12 cellular contexts compared by ENCODE assay signal in the genomic region with DNA sequence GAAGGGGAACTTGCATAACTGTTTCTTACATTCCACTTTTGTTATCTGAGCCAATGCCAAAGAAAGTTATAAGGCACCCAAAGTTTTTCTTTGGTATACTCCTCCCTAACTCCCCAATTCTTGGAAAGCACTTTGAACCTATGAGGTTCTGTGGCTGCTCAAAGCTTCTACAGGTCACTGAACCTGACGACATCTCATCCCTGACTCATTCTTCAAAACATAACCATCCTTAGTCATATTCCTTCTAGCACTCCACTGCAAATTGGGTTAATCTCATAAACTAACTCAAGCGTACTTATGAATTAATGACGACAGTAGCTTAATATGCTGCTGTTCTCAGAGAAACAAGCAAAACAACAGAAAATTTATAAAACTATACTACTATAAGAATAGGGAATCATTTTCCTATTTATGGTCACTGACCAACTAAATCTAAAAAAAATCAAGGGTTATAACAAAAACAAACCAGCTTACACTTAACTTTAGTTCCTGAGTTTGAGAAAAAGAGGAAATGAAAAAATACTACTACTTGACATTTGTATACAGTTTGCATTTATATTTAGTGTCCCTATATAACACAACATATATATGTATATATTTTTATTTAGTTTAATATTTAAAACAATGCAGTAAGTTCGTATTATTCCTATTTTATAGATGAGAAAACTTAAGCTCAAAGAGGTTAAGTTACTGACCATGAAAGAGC.
DNase-seq lines count a peak whose midpoint lies in the region; ATAC-seq, FAIRE-seq and TF ChIP-seq lines count a peak whose summit lies in the region.
"Had no signal": no experiment of that assay in that cellular context is flagged by ENCODE, and none has a peak within 500 bp of the region (broad histone marks: within the 10 kb centered on the region; RNA-seq: fewer than 3 reads in every experiment).

No MANE protein-coding gene starts in this region.

- no peaks in the 10 kb centered on the region for H3K36me3 ChIP-seq in HCT116 (ENCODE audit: control insufficient read depth in 1 of 2, insufficient read depth in 2 of 2, low read length in 2 of 2)

- 30% methylated on average over 4 of the region's 4 CpGs for WGBS in A549 (ENCODE audit: missing lambda C conversion rate)

- no peaks in the 10 kb centered on the region for H3K79me2 ChIP-seq in HCT116 (ENCODE audit: insufficient read depth, low read length)

- POLR2A ChIA-PET in A549 (lab: Yijun Ruan, JAX) = no interaction called here
- POLR2A ChIA-PET in HCT116 (lab: Charles Lee) = no interaction called here
- POLR2A ChIA-PET in activated B cell treated with CpG ODN at 0.5 μM for 24 hours (lab: Charles Lee) = interaction anchor here (1.9 kb wide), 1 partner anchor 69 kb away, joined by 12 read pairs; the partner anchor contains the start of genes CAB39L and SETDB2
- POLR2A ChIA-PET in activated CD4-positive, alpha-beta T cell treated with anti-CD3 and anti-CD28 coated beads for 36 hours (lab: Charles Lee) = no interaction called here
- POLR2A ChIA-PET in HEK293T (lab: Yijun Ruan, JAX) = no interaction called here

- CTCF ChIA-PET in A549 (lab: Yijun Ruan, JAX) = interaction anchor here (0.6 kb wide), 1 partner anchor 642 kb away, joined by 3 read pairs; no protein-coding TSS in a partner anchor
- CTCF ChIA-PET in HCT116 (lab: Charles Lee) = no interaction called here
- CTCF ChIA-PET in activated B cell treated with CpG ODN at 0.5 μM for 24 hours (lab: Charles Lee) = interaction anchor here (0.8 kb wide), 1 partner anchor 73 kb away, joined by 3 read pairs; no protein-coding TSS in a partner anchor
- CTCF ChIA-PET in activated CD4-positive, alpha-beta T cell treated with anti-CD3 and anti-CD28 coated beads for 36 hours (lab: Charles Lee) = interaction anchor here (1.2 to 1.7 kb wide), 2 partner anchors 11 to 14 kb away, joined by 4 read pairs; no protein-coding TSS in a partner anchor
- CTCF ChIA-PET in HEK293T (lab: Yijun Ruan, JAX) = interaction anchor here (0.7 kb wide), 1 partner anchor 1149 kb away, joined by 4 read pairs; no protein-coding TSS in a partner anchor

- H3K9me3 Mint-ChIP-seq in activated B cell treated with CpG ODN at 0.5 μM for 24 hours = no peaks in the 10 kb centered on the region
- H3K9me3 Mint-ChIP-seq in activated CD4-positive, alpha-beta T cell treated with anti-CD3 and anti-CD28 coated beads for 36 hours (ENCODE audit: low read depth) = no peaks in the 10 kb centered on the region
- H3K9me3 Mint-ChIP-seq: CD4-positive, CD25-positive, alpha-beta regulatory T cell had no signal

- RAD21 ChIA-PET in HCT116 (lab: Charles Lee; ENCODE audit: low non-redundant PET in 1 of 2, low total read pairs in 2 of 2, uncharacterized antibody in 2 of 2, unreplicated experiment in 2 of 2) = no interaction called here

- 0 out of 3 replicates have a peak overlapping the region, but pooled peaks have one; percentile 19 for H3K4me2 ChIP-seq in A549
- H3K4me2 ChIP-seq in HCT116 (ENCODE audit: low read length) = peak overlapping the region; percentile 0; the same call in 1 of the 2 replicates

- FAIRE-seq in A549 (lab: Jason Lieb, UNC) = no peak
- peak; percentile 93 for FAIRE-seq in islet of Langerhans (lab: Jason Lieb, UNC)

- no peaks in the 10 kb centered on the region for H3K36me3 Mint-ChIP-seq in activated B cell treated with CpG ODN at 0.5 μM for 24 hours (ENCODE audit: low read depth)
- H3K36me3 Mint-ChIP-seq in activated CD4-positive, alpha-beta T cell treated with anti-CD3 and anti-CD28 coated beads for 36 hours (ENCODE audit: low read depth) = no peaks in the 10 kb centered on the region
- H3K36me3 Mint-ChIP-seq: CD4-positive, CD25-positive, alpha-beta regulatory T cell had no signal

- TF ChIP-seq CTCF in A549 (IDR thresholded peaks at IDR 0.05) = no peak
- TF ChIP-seq CTCF in HCT116 (IDR thresholded peaks at IDR 0.05 in 2 of 3, conservative IDR thresholded peaks at IDR 0.05 in 1 of 3; ENCODE audit: borderline replicate concordance in 1 of 3, insufficient read depth in 1 of 3, low read depth in 2 of 3, low read length in 2 of 3) = no peak
- no peak for TF ChIP-seq CTCF in activated B cell treated with CpG ODN at 0.5 μM for 24 hours (IDR thresholded peaks at IDR 0.05)

- H3K9me2 ChIP-seq in HCT116 (ENCODE audit: insufficient read depth) = no peaks in the 10 kb centered on the region

- no peak overlapping the region for H3K9ac ChIP-seq in HCT116 (ENCODE audit: low read length)

- H3K4me1 ChIP-seq in A549 (peaks cover 7% of the 10 kb centered on the region; the same call in 2 of the 3 replicates), HCT116 (ENCODE audit: control insufficient read depth in 1 of 2, insufficient read depth in 2 of 2, low read length in 2 of 2) (peaks cover 2 to 14% of the 10 kb centered on the region in 2 experiments; a peak in 2 of 4 replicates)

- ATAC-seq in A549 = no peak
- ATAC-seq in HCT116 = peak; percentile 60; the same call in 1 of the 2 replicates
- ATAC-seq in activated B cell treated with CpG ODN at 0.5 μM for 24 hours (ENCODE audit: low read depth) = peak; percentile 64
- ATAC-seq in GM21786 (IDR thresholded peaks at IDR 0.05; ENCODE audit: unreplicated experiment) = no peak
- ATAC-seq in activated CD4-positive, alpha-beta T cell treated with anti-CD3 and anti-CD28 coated beads for 36 hours = no peak
- ATAC-seq: left lobe of liver had no signal

- BruUV-seq in HCT116 (replicated peaks; lab: Mats Ljungman, UMichigan) = no TSS peak

- TF ChIP-seq RAD21 in A549 (conservative IDR thresholded peaks at IDR 0.05 in 1 of 2, IDR thresholded peaks at IDR 0.05 in 1 of 2) = no peak
- no peak for TF ChIP-seq RAD21 in HCT116 (IDR thresholded peaks at IDR 0.05; ENCODE audit: low read depth)

- H3K27me3 Mint-ChIP-seq in activated B cell treated with CpG ODN at 0.5 μM for 24 hours = no peaks in the 10 kb centered on the region
- H3K27me3 Mint-ChIP-seq in activated CD4-positive, alpha-beta T cell treated with anti-CD3 and anti-CD28 coated beads for 36 hours = peaks cover 3% of the 10 kb centered on the region
- H3K27me3 Mint-ChIP-seq: CD4-positive, CD25-positive, alpha-beta regulatory T cell had no signal

- intact Hi-C loops in HCT116 (cut with micrococcal nuclease) = no loop called here
- intact Hi-C loops in activated B cell treated with CpG ODN at 0.5 μM for 24 hours (cut with micrococcal nuclease) = no loop called here
- intact Hi-C loops in activated CD4-positive, alpha-beta T cell treated with anti-CD3 and anti-CD28 coated beads for 36 hours (cut with DNase I, micrococcal nuclease) = no loop called here

- peak overlapping the region; percentile 36 for H3K27ac Mint-ChIP-seq in activated B cell treated with CpG ODN at 0.5 μM for 24 hours
- no peak overlapping the region for H3K27ac Mint-ChIP-seq in activated CD4-positive, alpha-beta T cell treated with anti-CD3 and anti-CD28 coated beads for 36 hours
- H3K27ac Mint-ChIP-seq: CD4-positive, CD25-positive, alpha-beta regulatory T cell had no signal

- no peak for TF ChIP-seq POLR2A in A549 (IDR thresholded peaks at IDR 0.05; ENCODE audit: low read length)
- TF ChIP-seq POLR2A in HCT116 (IDR thresholded peaks at IDR 0.05; ENCODE audit: borderline replicate concordance, extremely low read depth, insufficient read depth, insufficient read length) = no peak

- no peak overlapping the region for H2AFZ ChIP-seq in HCT116 (ENCODE audit: low read depth, low read length, poor library complexity, severe bottlenecking)

- H3K4me1 Mint-ChIP-seq in activated B cell treated with CpG ODN at 0.5 μM for 24 hours = peaks cover 52% of the 10 kb centered on the region
- H3K4me1 Mint-ChIP-seq in activated CD4-positive, alpha-beta T cell treated with anti-CD3 and anti-CD28 coated beads for 36 hours = peaks cover 21% of the 10 kb centered on the region

- no peak for TF ChIP-seq EP300 in A549 (IDR thresholded peaks at IDR 0.05)

- no peaks in the 10 kb centered on the region; the same call in 1 of the 2 replicates for H4K20me1 ChIP-seq in HCT116 (ENCODE audit: insufficient read depth)

- H3K4me3 Mint-ChIP-seq in activated B cell treated with CpG ODN at 0.5 μM for 24 hours = peak overlapping the region; percentile 30
- H3K4me3 Mint-ChIP-seq in activated CD4-positive, alpha-beta T cell treated with anti-CD3 and anti-CD28 coated beads for 36 hours = no peak overlapping the region
- H3K4me3 Mint-ChIP-seq: CD4-positive, CD25-positive, alpha-beta regulatory T cell had no signal

- DNase-seq in A549 (ENCODE audit: low read depth in 1 of 2, low spot score in 1 of 2) (peak in 1 of 2 experiments; percentile 18), HCT116 (ENCODE audit: low read depth, low spot score) (no peak), activated B cell treated with CpG ODN at 0.5 μM for 24 hours (no peak), NCI-H1694 (lab: John Stamatoyannopoulos, UW) (no peak), HEK293T (ENCODE audit: extremely low spot score) (no peak)
- no peak for DNase-seq in activated CD4-positive, alpha-beta T cell treated with anti-CD3 and anti-CD28 coated beads for 36 hours
- DNase-seq: CD4-positive, CD25-positive, alpha-beta regulatory T cell; Right ventricle myocardium superior; tibial artery had no signal

- H3K27me3 ChIP-seq in HCT116 (ENCODE audit: insufficient read depth, low read length) = peaks cover 10% of the 10 kb centered on the region; the same call in 1 of the 2 replicates
- H3K27me3 ChIP-seq: tibial artery had no signal

- H3K4me3 ChIP-seq in A549 = no peak overlapping the region
- H3K4me3 ChIP-seq in HCT116 (replicated peaks in 1 of 2; ENCODE audit: low read depth in 1 of 2, low read length in 2 of 2) = no peak overlapping the region
- H3K4me3 ChIP-seq: tibial artery had no signal

- H3K9me3 ChIP-seq in A549 = no peaks in the 10 kb centered on the region
- H3K9me3 ChIP-seq in HCT116 (ENCODE audit: control insufficient read depth in 1 of 2, insufficient read depth in 1 of 2, low read depth in 1 of 2, low read length in 2 of 2) = no peaks in the 10 kb centered on the region
- H3K9me3 ChIP-seq: tibial artery had no signal

- H3K27ac ChIP-seq in A549 = no peak overlapping the region
- no peak overlapping the region for H3K27ac ChIP-seq in HCT116 (ENCODE audit: low read depth, low read length)

TF ChIP-seq in HCT116, 20 proteins besides CTCF, POLR2A, EP300 and RAD21:
- peak; percentile 17; the same call in 1 of the 2 replicates for TF ChIP-seq JUND (IDR thresholded peaks at IDR 0.05)
- no peak for TF ChIP-seq POLR2AphosphoS5 (IDR thresholded peaks at IDR 0.05; ENCODE audit: low read depth, low read length)

TF ChIP-seq in HEK293T, 16 proteins besides CTCF, POLR2A, EP300 and RAD21 (continues in another document):
- TF ChIP-seq FOXK2 (IDR thresholded peaks at IDR 0.05) = no peak
- TF ChIP-seq FOXM1 (IDR thresholded peaks at IDR 0.05; ENCODE audit: borderline replicate concordance) = no peak
- TF ChIP-seq ZNF384 (IDR thresholded peaks at IDR 0.05) = no peak
- TF ChIP-seq, protein P1, sequence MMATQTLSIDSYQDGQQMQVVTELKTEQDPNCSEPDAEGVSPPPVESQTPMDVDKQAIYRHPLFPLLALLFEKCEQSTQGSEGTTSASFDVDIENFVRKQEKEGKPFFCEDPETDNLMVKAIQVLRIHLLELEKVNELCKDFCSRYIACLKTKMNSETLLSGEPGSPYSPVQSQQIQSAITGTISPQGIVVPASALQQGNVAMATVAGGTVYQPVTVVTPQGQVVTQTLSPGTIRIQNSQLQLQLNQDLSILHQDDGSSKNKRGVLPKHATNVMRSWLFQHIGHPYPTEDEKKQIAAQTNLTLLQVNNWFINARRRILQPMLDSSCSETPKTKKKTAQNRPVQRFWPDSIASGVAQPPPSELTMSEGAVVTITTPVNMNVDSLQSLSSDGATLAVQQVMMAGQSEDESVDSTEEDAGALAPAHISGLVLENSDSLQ (IDR thresholded peaks at IDR 0.05) = no peak

Comparison
In these comparisons a context has a peak if more than half of its experiments do, and no peak if none do; other contexts are left out.
1. ATAC-seq: peak in HCT116 (single experiment) and activated B cell treated with CpG ODN at 0.5 μM for 24 hours (single experiment); none in A549 (0 of 2), GM21786 (single experiment) and activated CD4-positive, alpha-beta T cell treated with anti-CD3 and anti-CD28 coated beads for 36 hours (single experiment).